Comparison of ENCODE assay signal across 1 cellular context in genomic region chr1:66481215-66481614, GRCh38.
TF ChIP-seq lines count a peak whose summit lies in the region.
"Not testable (repeated sequence)": the region's sequence is repeated elsewhere in the genome, so short reads cannot be mapped to it uniquely, and the experiment has no call there.

No MANE protein-coding gene starts in this region.

TF ChIP-seq in HepG2, 621 proteins besides CTCF, POLR2A, EP300 and RAD21:
- TF ChIP-seq ZNF687 (CRISPR knock-in tag; IDR thresholded peaks at IDR 0.05) (0 out of 2 replicates have a peak, but pooled peaks have one; percentile 19), ARID5B (CRISPR knock-in tag; IDR thresholded peaks at IDR 0.05) (peak; percentile 29; the same call in 1 of the 2 replicates), ZNF281 (CRISPR knock-in tag; IDR thresholded peaks at IDR 0.05; ENCODE audit: borderline replicate concordance) (peak; percentile 82), FOXA3 (CRISPR knock-in tag; IDR thresholded peaks at IDR 0.05) (peak; percentile 59; the same call in 1 of the 2 replicates), FOXA1 (CRISPR knock-in tag; IDR thresholded peaks at IDR 0.05) (peak; percentile 76)
- TF ChIP-seq FOXA1 (IDR thresholded peaks at IDR 0.05): not testable (repeated sequence)
TF ChIP-seq in HepG2: peak in this region for 5; not testable (repeated sequence) for 616.
